ENCODE assay signal across 8 cellular contexts in genomic region chr7:31883761-31884164, GRCh38.
DNase-seq lines count a peak whose midpoint lies in the region; ATAC-seq and TF ChIP-seq lines count a peak whose summit lies in the region.

No MANE protein-coding gene starts in this region.

- no peaks in the 10 kb centered on the region for H3K36me3 Mint-ChIP-seq in T-helper 17 cell (ENCODE audit: low read depth)
- no peaks in the 10 kb centered on the region for H3K36me3 Mint-ChIP-seq in activated CD8-positive, alpha-beta memory T cell treated with anti-CD3 and anti-CD28 coated beads, Interleukin-2, amount 10 ng/mL, durations not matched to agents 7 days and 5 days

- H3K9me3 Mint-ChIP-seq in activated CD8-positive, alpha-beta memory T cell treated with anti-CD3 and anti-CD28 coated beads, Interleukin-2, amount 10 ng/mL, durations not matched to agents 7 days and 5 days (ENCODE audit: low read depth), result peaks cover 9% of the 10 kb centered on the region

- H3K4me1 Mint-ChIP-seq in T-helper 17 cell, result no peaks in the 10 kb centered on the region
- no peaks in the 10 kb centered on the region for H3K4me1 Mint-ChIP-seq in activated CD8-positive, alpha-beta memory T cell treated with anti-CD3 and anti-CD28 coated beads, Interleukin-2, amount 10 ng/mL, durations not matched to agents 7 days and 5 days

- no peak for DNase-seq in SK-N-MC (ENCODE audit: low read depth, low spot score)
- DNase-seq in hypothalamus (lab: John Stamatoyannopoulos, UW), result peak in 32 of 51 donors; percentile 14 to 73 (median 30)
- DNase-seq in activated naive CD4-positive, alpha-beta T cell treated with anti-CD3 and anti-CD28 coated beads, Interleukin-2, amount 50 U/mL, for 16 hours, result no peak
- DNase-seq in T-helper 17 cell, result no peak
- DNase-seq in activated CD8-positive, alpha-beta memory T cell treated with anti-CD3 and anti-CD28 coated beads, Interleukin-2, amount 10 ng/mL, durations not matched to agents 7 days and 5 days, result no peak

- H3K9me3 ChIP-seq in SK-N-MC (ENCODE audit: low read depth, low read length), result no peaks in the 10 kb centered on the region
- no peaks in the 10 kb centered on the region for H3K9me3 ChIP-seq in T-helper 17 cell (ENCODE audit: control insufficient read depth, low read length, poor library complexity, severe bottlenecking)

- H3K36me3 ChIP-seq in SK-N-MC (ENCODE audit: insufficient read depth, low read length), result no peaks in the 10 kb centered on the region

- H3K27ac ChIP-seq in SK-N-MC, result peak overlapping the region; percentile 64; the same call in 1 of the 2 replicates

- ATAC-seq in GM18505 (IDR thresholded peaks at IDR 0.05; ENCODE audit: unreplicated experiment) (peak; percentile 91), HG02852 (IDR thresholded peaks at IDR 0.05; ENCODE audit: unreplicated experiment) (peak; percentile 68), GM21447 (IDR thresholded peaks at IDR 0.05; ENCODE audit: unreplicated experiment) (no peak), T-helper 17 cell (no peak)
- no peak for ATAC-seq in activated CD8-positive, alpha-beta memory T cell treated with anti-CD3 and anti-CD28 coated beads, Interleukin-2, amount 10 ng/mL, durations not matched to agents 7 days and 5 days

- no peak overlapping the region for H3K27ac Mint-ChIP-seq in T-helper 17 cell
- H3K27ac Mint-ChIP-seq in activated CD8-positive, alpha-beta memory T cell treated with anti-CD3 and anti-CD28 coated beads, Interleukin-2, amount 10 ng/mL, durations not matched to agents 7 days and 5 days, result no peak overlapping the region

- TF ChIP-seq POLR2A in GM18505 (IDR thresholded peaks at IDR 0.05; ENCODE audit: borderline replicate concordance, extremely low read depth, insufficient read depth, insufficient read length), result no peak

- no peak overlapping the region for H3K9ac ChIP-seq in SK-N-MC (ENCODE audit: insufficient read length)

- H3K4me3 ChIP-seq in SK-N-MC, result peak overlapping the region; percentile 24; the same call in 1 of the 2 replicates

- CTCF ChIA-PET in activated CD8-positive, alpha-beta memory T cell treated with anti-CD3 and anti-CD28 coated beads, Interleukin-2, amount 10 ng/mL, durations not matched to agents 7 days and 5 days (lab: Charles Lee), result no interaction called here

- H3K4me3 Mint-ChIP-seq in T-helper 17 cell, result no peak overlapping the region
- H3K4me3 Mint-ChIP-seq in activated CD8-positive, alpha-beta memory T cell treated with anti-CD3 and anti-CD28 coated beads, Interleukin-2, amount 10 ng/mL, durations not matched to agents 7 days and 5 days, result no peak overlapping the region

- no peaks in the 10 kb centered on the region for H3K27me3 Mint-ChIP-seq in T-helper 17 cell
- no peaks in the 10 kb centered on the region for H3K27me3 Mint-ChIP-seq in activated CD8-positive, alpha-beta memory T cell treated with anti-CD3 and anti-CD28 coated beads, Interleukin-2, amount 10 ng/mL, durations not matched to agents 7 days and 5 days

Comparison
In these comparisons a context has a peak if more than half of its experiments do, and no peak if none do; other contexts are left out.
1. ATAC-seq: peak in GM18505 (single experiment) and HG02852 (single experiment); none in GM21447 (single experiment), T-helper 17 cell (single experiment) and activated CD8-positive, alpha-beta memory T cell treated with anti-CD3 and anti-CD28 coated beads, Interleukin-2, amount 10 ng/mL, durations not matched to agents 7 days and 5 days (single experiment).
2. DNase-seq: peak in hypothalamus (32 of 51); none in SK-N-MC (single experiment), activated naive CD4-positive, alpha-beta T cell treated with anti-CD3 and anti-CD28 coated beads, Interleukin-2, amount 50 U/mL, for 16 hours (single experiment), T-helper 17 cell (0 of 3) and activated CD8-positive, alpha-beta memory T cell treated with anti-CD3 and anti-CD28 coated beads, Interleukin-2, amount 10 ng/mL, durations not matched to agents 7 days and 5 days (single experiment).